ENCODE assay signal across 8 cellular contexts in the genomic region with DNA sequence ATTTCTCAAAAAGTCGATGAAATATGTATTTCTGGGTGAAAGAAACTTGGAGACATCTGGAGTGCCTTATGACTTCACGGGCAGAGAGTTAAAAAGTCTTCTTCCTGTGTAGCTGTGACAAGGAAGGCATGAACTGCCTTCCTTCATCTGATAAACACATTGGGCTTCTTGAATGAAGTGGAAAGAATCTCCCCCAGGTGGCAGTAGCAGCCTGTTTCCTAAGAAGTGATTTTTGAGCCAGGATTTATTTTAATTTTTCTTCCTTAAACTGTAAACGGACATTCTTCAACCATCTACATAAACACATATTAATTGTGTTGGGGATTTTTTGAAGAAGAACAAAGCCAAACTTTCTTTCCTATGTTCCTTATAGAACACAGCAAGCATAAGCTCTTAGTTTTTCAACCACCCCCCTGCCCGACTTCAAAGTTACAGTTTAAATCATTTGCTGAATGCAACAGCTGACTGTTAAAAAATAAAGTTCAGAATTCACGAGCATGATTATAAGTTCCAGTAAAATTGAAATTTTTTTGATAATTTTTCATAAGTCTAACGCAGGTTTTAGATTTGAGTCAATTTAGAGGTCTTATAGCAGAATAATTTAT. TPM values are rescaled to one million over a fixed set of nuclear protein-coding genes. Genes with fewer than 3 reads are reported as not detected.
DNase-seq lines count a peak whose midpoint lies in the region; ATAC-seq and TF ChIP-seq lines count a peak whose summit lies in the region.

No MANE protein-coding gene starts in this region.

- peak overlapping the region; percentile 64 for H3K27ac Mint-ChIP-seq in Caco-2 (ENCODE audit: unreplicated experiment)

- H3K36me3 ChIP-seq in Caco-2 (ENCODE audit: control insufficient read depth, insufficient read depth, low read length) (no peaks in the 10 kb centered on the region), NT2/D1 (ENCODE audit: insufficient read depth, insufficient read length, low read length) (no peaks in the 10 kb centered on the region)

- H3K36me3 Mint-ChIP-seq in Caco-2 (ENCODE audit: insufficient read depth, unreplicated experiment), result no peaks in the 10 kb centered on the region

- peak; percentile 62 to 67 for DNase-seq in Caco-2
- DNase-seq in NT2/D1 (ENCODE audit: low read depth, low spot score), result peak; percentile 55
- peak; percentile 83 to 92 for DNase-seq in cardiac fibroblast (ENCODE audit: low read depth in 2 of 2)
- DNase-seq in medulla oblongata (ENCODE audit: extremely low spot score), result peak; percentile 59
- DNase-seq in NCI-H2029 (lab: John Stamatoyannopoulos, UW), result no peak
- DNase-seq in GOT3 (lab: John Stamatoyannopoulos, UW), result no peak

- intact Hi-C loops in Caco-2 (cut with micrococcal nuclease; ENCODE audit: unreplicated experiment), result loop anchor here (1.0 to 10.0 kb wide), 9 partner anchors 43 to 529 kb away; no protein-coding TSS in a partner anchor

- BruUV-seq in Caco-2 (replicated peaks; lab: Mats Ljungman, UMichigan), result no TSS peak

- H3K9ac ChIP-seq in NT2/D1 (ENCODE audit: insufficient read length, low read depth), result no peak overlapping the region

- H3K4me3 Mint-ChIP-seq in Caco-2 (ENCODE audit: unreplicated experiment), result no peak overlapping the region

- H3K27me3 ChIP-seq in Caco-2 (replicated peaks; ENCODE audit: control insufficient read depth, insufficient read depth, low read length) (no peaks in the 10 kb centered on the region), NT2/D1 (ENCODE audit: insufficient read depth, insufficient read length) (no peaks in the 10 kb centered on the region)

- H3K4me3 ChIP-seq in Caco-2 (ENCODE audit: low read depth, low read length) (no peak overlapping the region), NT2/D1 (ENCODE audit: insufficient read length, low read depth) (no peak overlapping the region), cardiac fibroblast (replicated peaks in 1 of 2; ENCODE audit: low read depth in 2 of 2, low read length in 2 of 2) (no peak overlapping the region)

- POLR2A ChIA-PET in Caco-2 (lab: Charles Lee), result no interaction called here

- TF ChIP-seq CTCF in Caco-2 (IDR thresholded peaks at IDR 0.05; ENCODE audit: insufficient read depth in 1 of 2, low read depth in 1 of 2, low read length in 1 of 2, severe bottlenecking in 1 of 2, unreplicated experiment in 1 of 2), result peak; percentile 65 to 80
- peak; percentile 68 for TF ChIP-seq CTCF in cardiac fibroblast (IDR thresholded peaks at IDR 0.05; ENCODE audit: low read depth, low read length)

- CTCF ChIA-PET in Caco-2 (lab: Charles Lee), result interaction anchor here (1.0 to 2.5 kb wide), 5 partner anchors 25 to 439 kb away, joined by 3 to 10 read pairs (median 4); no protein-coding TSS in a partner anchor

- ATAC-seq in GM18517 (IDR thresholded peaks at IDR 0.05; ENCODE audit: unreplicated experiment) (peak; percentile 70), HG03159 (IDR thresholded peaks at IDR 0.05; ENCODE audit: unreplicated experiment) (peak; percentile 81)

- H3K4me1 Mint-ChIP-seq in Caco-2 (ENCODE audit: low read depth, unreplicated experiment), result peaks cover 14% of the 10 kb centered on the region

- no peaks in the 10 kb centered on the region for H3K27me3 Mint-ChIP-seq in Caco-2 (ENCODE audit: insufficient read depth, unreplicated experiment)

- H3K9me3 Mint-ChIP-seq in Caco-2 (ENCODE audit: unreplicated experiment), result peaks cover 6% of the 10 kb centered on the region

- H3K4me1 ChIP-seq in Caco-2 (peaks cover 23% of the 10 kb centered on the region), NT2/D1 (ENCODE audit: insufficient read depth, insufficient read length) (no peaks in the 10 kb centered on the region)

- H3K9me3 ChIP-seq in Caco-2 (no peaks in the 10 kb centered on the region), NT2/D1 (ENCODE audit: insufficient read depth, low read length) (no peaks in the 10 kb centered on the region)

RNA-seq across cellular contexts. Expression of a gene that starts 1.0 kb away (rescaled TPM):
- total RNA-seq in Caco-2 (2022), result 0.35 TPM in 1 of 2 replicates, not detected in the other

RNA-seq across cellular contexts. Expression of a gene that starts 53.2 kb away (rescaled TPM):
- 130 and 143 TPM in 2 replicates for total RNA-seq in Caco-2 (2022)

RNA-seq across cellular contexts. Expression of a gene that starts 53.5 kb away (rescaled TPM):
- 51.1 and 58.7 TPM in 2 replicates for total RNA-seq in Caco-2 (2022)

Comparison
In these comparisons a context has a peak if more than half of its experiments do, and no peak if none do; other contexts are left out.
1. DNase-seq: peak in Caco-2 (2 of 2), NT2/D1 (single experiment), cardiac fibroblast (2 of 2) and medulla oblongata (single experiment); none in NCI-H2029 (single experiment) and GOT3 (single experiment).